1 cellular context compared by ENCODE assay signal in genomic region chr19:48511800-48512503, GRCh38.
TF ChIP-seq lines count a peak whose summit lies in the region.

A gene with protein sequence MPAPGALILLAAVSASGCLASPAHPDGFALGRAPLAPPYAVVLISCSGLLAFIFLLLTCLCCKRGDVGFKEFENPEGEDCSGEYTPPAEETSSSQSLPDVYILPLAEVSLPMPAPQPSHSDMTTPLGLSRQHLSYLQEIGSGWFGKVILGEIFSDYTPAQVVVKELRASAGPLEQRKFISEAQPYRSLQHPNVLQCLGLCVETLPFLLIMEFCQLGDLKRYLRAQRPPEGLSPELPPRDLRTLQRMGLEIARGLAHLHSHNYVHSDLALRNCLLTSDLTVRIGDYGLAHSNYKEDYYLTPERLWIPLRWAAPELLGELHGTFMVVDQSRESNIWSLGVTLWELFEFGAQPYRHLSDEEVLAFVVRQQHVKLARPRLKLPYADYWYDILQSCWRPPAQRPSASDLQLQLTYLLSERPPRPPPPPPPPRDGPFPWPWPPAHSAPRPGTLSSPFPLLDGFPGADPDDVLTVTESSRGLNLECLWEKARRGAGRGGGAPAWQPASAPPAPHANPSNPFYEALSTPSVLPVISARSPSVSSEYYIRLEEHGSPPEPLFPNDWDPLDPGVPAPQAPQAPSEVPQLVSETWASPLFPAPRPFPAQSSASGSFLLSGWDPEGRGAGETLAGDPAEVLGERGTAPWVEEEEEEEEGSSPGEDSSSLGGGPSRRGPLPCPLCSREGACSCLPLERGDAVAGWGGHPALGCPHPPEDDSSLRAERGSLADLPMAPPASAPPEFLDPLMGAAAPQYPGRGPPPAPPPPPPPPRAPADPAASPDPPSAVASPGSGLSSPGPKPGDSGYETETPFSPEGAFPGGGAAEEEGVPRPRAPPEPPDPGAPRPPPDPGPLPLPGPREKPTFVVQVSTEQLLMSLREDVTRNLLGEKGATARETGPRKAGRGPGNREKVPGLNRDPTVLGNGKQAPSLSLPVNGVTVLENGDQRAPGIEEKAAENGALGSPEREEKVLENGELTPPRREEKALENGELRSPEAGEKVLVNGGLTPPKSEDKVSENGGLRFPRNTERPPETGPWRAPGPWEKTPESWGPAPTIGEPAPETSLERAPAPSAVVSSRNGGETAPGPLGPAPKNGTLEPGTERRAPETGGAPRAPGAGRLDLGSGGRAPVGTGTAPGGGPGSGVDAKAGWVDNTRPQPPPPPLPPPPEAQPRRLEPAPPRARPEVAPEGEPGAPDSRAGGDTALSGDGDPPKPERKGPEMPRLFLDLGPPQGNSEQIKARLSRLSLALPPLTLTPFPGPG (N-terminal part only) (minus strand): TSS chr19:48511835. CDS start chr19:48511576, 259 bp downstream.

TF ChIP-seq in H1, 55 proteins besides CTCF, POLR2A, EP300 and RAD21:
- TF ChIP-seq CHD7 (IDR thresholded peaks at IDR 0.05; ENCODE audit: insufficient replicate concordance, low read length): no peak
- TF ChIP-seq SP1 (IDR thresholded peaks at IDR 0.05; ENCODE audit: low read depth, low read length): 0 out of 2 replicates have a peak, but pooled peaks have one; percentile 66
